In genomic region chr2:225464346-225465025, GRCh38 we compare ENCODE assay signal across 8 cellular contexts.
A peak's percentile ranks its signal among the peaks of the same experiment; 100 is the strongest.
DNase-seq lines count a peak whose midpoint lies in the region; ATAC-seq and TF ChIP-seq lines count a peak whose summit lies in the region.

No MANE protein-coding gene starts in this region.

- H3K4me3 ChIP-seq in CD8-positive, alpha-beta T cell (ENCODE audit: low read depth, low read length) = peak overlapping the region; percentile 48

- H3K36me3 Mint-ChIP-seq in CD8-positive, alpha-beta T cell = peaks cover 10% of the 10 kb centered on the region
- H3K36me3 Mint-ChIP-seq in dendritic cell treated with granulocyte-macrophage colony-stimulating factor and Interleukin-4, amounts not matched to agents 40 ng/mL and 50 ng/mL, for 4 days (ENCODE audit: low read depth) = no peaks in the 10 kb centered on the region

- peak overlapping the region; percentile 84 for H3K27ac Mint-ChIP-seq in CD8-positive, alpha-beta T cell
- no peak overlapping the region for H3K27ac Mint-ChIP-seq in dendritic cell treated with granulocyte-macrophage colony-stimulating factor and Interleukin-4, amounts not matched to agents 40 ng/mL and 50 ng/mL, for 4 days

- TF ChIP-seq CTCF in CD8-positive, alpha-beta T cell (IDR thresholded peaks at IDR 0.05) = no peak

- H3K4me1 Mint-ChIP-seq in CD8-positive, alpha-beta T cell (ENCODE audit: low read depth) = peaks cover 20% of the 10 kb centered on the region
- peaks cover 7% of the 10 kb centered on the region for H3K4me1 Mint-ChIP-seq in dendritic cell treated with granulocyte-macrophage colony-stimulating factor and Interleukin-4, amounts not matched to agents 40 ng/mL and 50 ng/mL, for 4 days (ENCODE audit: low read depth)

- CTCF ChIA-PET in CD8-positive, alpha-beta T cell (lab: Charles Lee) = interaction anchor here (0.7 kb wide), 1 partner anchor 71 kb away, joined by 3 read pairs; no protein-coding TSS in a partner anchor

- H3K27me3 Mint-ChIP-seq in CD8-positive, alpha-beta T cell (ENCODE audit: low read depth) = peaks cover 4% of the 10 kb centered on the region
- H3K27me3 Mint-ChIP-seq in dendritic cell treated with granulocyte-macrophage colony-stimulating factor and Interleukin-4, amounts not matched to agents 40 ng/mL and 50 ng/mL, for 4 days = no peaks in the 10 kb centered on the region

- H3K36me3 ChIP-seq in CD8-positive, alpha-beta T cell (ENCODE audit: insufficient read depth, low read length) = no peaks in the 10 kb centered on the region

- H3K27me3 ChIP-seq in CD8-positive, alpha-beta T cell (ENCODE audit: insufficient read depth, low read length) = no peaks in the 10 kb centered on the region

- intact Hi-C loops in CD8-positive, alpha-beta T cell (cut with DNase I, micrococcal nuclease) = no loop called here
- intact Hi-C loops in dendritic cell treated with granulocyte-macrophage colony-stimulating factor and Interleukin-4, amounts not matched to agents 40 ng/mL and 50 ng/mL, for 4 days (cut with micrococcal nuclease) = no loop called here

- DNase-seq in CD8-positive, alpha-beta T cell = peak in 1 of 7 experiments; percentile 50
- DNase-seq in NCI-H446 (lab: John Stamatoyannopoulos, UW) = no peak
- DNase-seq in NCI-H774 (lab: John Stamatoyannopoulos, UW) = no peak
- DNase-seq in activated CD4-positive, alpha-beta T cell treated with anti-CD3 and anti-CD28 coated beads for 1 hour = no peak
- no peak for DNase-seq in cerebellar nuclear complex (lab: John Stamatoyannopoulos, UW)

- no peak overlapping the region for H3K27ac ChIP-seq in CD8-positive, alpha-beta T cell (ENCODE audit: low read depth, low read length)

- POLR2A ChIA-PET in CD8-positive, alpha-beta T cell (lab: Charles Lee) = no interaction called here

- peak; percentile 66 for ATAC-seq in CD8-positive, alpha-beta T cell
- ATAC-seq in GM19467 (IDR thresholded peaks at IDR 0.05; ENCODE audit: unreplicated experiment) = peak; percentile 86
- ATAC-seq in HG03521 (IDR thresholded peaks at IDR 0.05; ENCODE audit: unreplicated experiment) = peak; percentile 75

- peaks cover 9% of the 10 kb centered on the region for H3K4me1 ChIP-seq in CD8-positive, alpha-beta T cell (ENCODE audit: insufficient read depth, low read length)

- peak overlapping the region; percentile 86 for H3K4me3 Mint-ChIP-seq in CD8-positive, alpha-beta T cell
- peak overlapping the region; percentile 56 for H3K4me3 Mint-ChIP-seq in dendritic cell treated with granulocyte-macrophage colony-stimulating factor and Interleukin-4, amounts not matched to agents 40 ng/mL and 50 ng/mL, for 4 days

- H3K9me3 Mint-ChIP-seq in CD8-positive, alpha-beta T cell = no peaks in the 10 kb centered on the region
- H3K9me3 Mint-ChIP-seq in dendritic cell treated with granulocyte-macrophage colony-stimulating factor and Interleukin-4, amounts not matched to agents 40 ng/mL and 50 ng/mL, for 4 days = no peaks in the 10 kb centered on the region

- no peaks in the 10 kb centered on the region for H3K9me3 ChIP-seq in CD8-positive, alpha-beta T cell (ENCODE audit: low read length)
